In genomic region chr6:39453956-39454524, GRCh38 we compare ENCODE assay signal across 20 cellular contexts.
DNase-seq lines count a peak whose midpoint lies in the region; ATAC-seq and TF ChIP-seq lines count a peak whose summit lies in the region.
"Had no signal": no experiment of that assay in that cellular context is flagged by ENCODE, and none has a peak within 500 bp of the region (broad histone marks: within the 10 kb centered on the region; RNA-seq: fewer than 3 reads in every experiment).

No MANE protein-coding gene starts in this region.

- H3K9me2 ChIP-seq in Karpas-422 (replicated peaks; ENCODE audit: insufficient read depth, low read length) = 0 out of 2 replicates have a peak, but pooled peaks cover 3% of the 10 kb centered on the region

- POLR2A ChIA-PET in HEK293 (lab: Yijun Ruan, JAX) = no interaction called here

- H3K9me3 Mint-ChIP-seq in progenitor cell of endocrine pancreas (ENCODE audit: low read depth) = peaks cover 13% of the 10 kb centered on the region
- peaks cover 11% of the 10 kb centered on the region for H3K9me3 Mint-ChIP-seq in stimulated activated memory B cell treated with anti-CD40 and anti-IgM and Interleukin-4, amounts not matched to agents 10 μg/mL and 1 μg/mL and 100 μg/mL, for 72 hours

- H3K4me1 ChIP-seq in HEK293 (ENCODE audit: control insufficient read depth, insufficient read depth, low read length) (no peaks in the 10 kb centered on the region), mammary epithelial cell (ENCODE audit: insufficient read depth, low read length) (peaks cover 21% of the 10 kb centered on the region), iPS-18a (ENCODE audit: control insufficient read depth, low read depth, low read length) (no peaks in the 10 kb centered on the region), Karpas-422 (ENCODE audit: low read length) (no peaks in the 10 kb centered on the region)
- H3K4me1 ChIP-seq: BE2C had no signal

- peak overlapping the region; percentile 60 for H3K4me3 Mint-ChIP-seq in progenitor cell of endocrine pancreas (ENCODE audit: low read depth)
- H3K4me3 Mint-ChIP-seq in stimulated activated memory B cell treated with anti-CD40 and anti-IgM and Interleukin-4, amounts not matched to agents 10 μg/mL and 1 μg/mL and 100 μg/mL, for 72 hours = no peak overlapping the region

- CTCF ChIA-PET in HEK293 (lab: Yijun Ruan, JAX) = interaction anchor here (0.5 to 0.6 kb wide), 3 partner anchors 12 to 1643 kb away, joined by 3 to 4 read pairs (median 3); no protein-coding TSS in a partner anchor
- CTCF ChIA-PET in mammary epithelial cell (lab: Charles Lee; ENCODE audit: low non-redundant PET) = interaction anchor here (0.6 kb wide), 1 partner anchor 174 kb away, joined by 3 read pairs; no protein-coding TSS in a partner anchor

- peak; percentile 33 for DNase-seq in mammary epithelial cell
- no peak for DNase-seq in progenitor cell of endocrine pancreas (ENCODE audit: low spot score, unreplicated experiment)
- no peak for DNase-seq in H7
- DNase-seq in Karpas-422 = no peak
- DNase-seq: BE2C; DMS53; GF-D8; H9; KBM-7; NCI-H1105; NCI-H146; NCI-H2029; NCI-H345; NCI-H524; NCI-H774; NK-92 treated with Interleukin-12 subunit alpha and Interleukin-12 subunit beta, amount 100 ng/mL, for 24 hours had no signal

- H3K79me2 ChIP-seq in mammary epithelial cell (ENCODE audit: insufficient read depth, low read length) = no peaks in the 10 kb centered on the region
- H3K79me2 ChIP-seq in Karpas-422 (ENCODE audit: low read length) = no peaks in the 10 kb centered on the region

- H3K27me3 ChIP-seq in mammary epithelial cell (ENCODE audit: insufficient read depth, low read length) = no peaks in the 10 kb centered on the region
- H3K27me3 ChIP-seq in iPS-18a (ENCODE audit: control insufficient read depth, insufficient read depth, low read length) = no peaks in the 10 kb centered on the region
- no peaks in the 10 kb centered on the region for H3K27me3 ChIP-seq in H7 (ENCODE audit: control insufficient read depth, insufficient read depth, low read length)
- H3K27me3 ChIP-seq in Karpas-422 (ENCODE audit: low read length) = no peaks in the 10 kb centered on the region
- H3K27me3 ChIP-seq: BE2C had no signal

- no TSS peak for BruUV-seq in mammary epithelial cell (replicated peaks; lab: Mats Ljungman, UMichigan)

- H3K27me3 Mint-ChIP-seq in progenitor cell of endocrine pancreas = peaks cover 9% of the 10 kb centered on the region
- peaks cover 21% of the 10 kb centered on the region for H3K27me3 Mint-ChIP-seq in stimulated activated memory B cell treated with anti-CD40 and anti-IgM and Interleukin-4, amounts not matched to agents 10 μg/mL and 1 μg/mL and 100 μg/mL, for 72 hours

- dilution Hi-C loops in mammary epithelial cell (cut with HindIII; ENCODE audit: low sequenced_read_pairs) = no loop called here

- H3K4me2 ChIP-seq in mammary epithelial cell (ENCODE audit: insufficient read depth, low read depth, low read length) (no peak overlapping the region), Karpas-422 (ENCODE audit: low read depth, low read length, poor library complexity, severe bottlenecking) (no peak overlapping the region)

- TF ChIP-seq CTCF in HEK293 (tag by site-specific recombination; IDR thresholded peaks at IDR 0.05) (no peak), mammary epithelial cell (conservative IDR thresholded peaks at IDR 0.05 in 1 of 2, IDR thresholded peaks at IDR 0.05 in 1 of 2; ENCODE audit: extremely low read depth in 1 of 2, insufficient read depth in 1 of 2, low read depth in 1 of 2, low read length in 2 of 2) (no peak), progenitor cell of endocrine pancreas (IDR thresholded peaks at IDR 0.05; ENCODE audit: unreplicated experiment) (no peak)

- H3K9me3 ChIP-seq in HEK293 (ENCODE audit: control insufficient read depth, insufficient read depth, low read depth, low read length) (no peaks in the 10 kb centered on the region), mammary epithelial cell (replicated peaks; ENCODE audit: insufficient read depth, low read length) (peaks cover 3% of the 10 kb centered on the region), iPS-18a (ENCODE audit: control insufficient read depth, low read depth, low read length) (no peaks in the 10 kb centered on the region), Karpas-422 (ENCODE audit: low read length) (no peaks in the 10 kb centered on the region)
- H3K9me3 ChIP-seq: BE2C had no signal

- H3K4me3 ChIP-seq in HEK293 (ENCODE audit: low read depth, low read length) (no peak overlapping the region), mammary epithelial cell (replicated peaks in 1 of 3; ENCODE audit: insufficient read depth in 1 of 3, low read depth in 2 of 3, low read length in 3 of 3) (no peak overlapping the region), iPS-18a (ENCODE audit: low read length) (peak overlapping the region; percentile 17), H7 (ENCODE audit: insufficient read depth, low read depth, low read length) (no peak overlapping the region), Karpas-422 (ENCODE audit: low read length) (no peak overlapping the region)

- no peak overlapping the region for H3K27ac Mint-ChIP-seq in progenitor cell of endocrine pancreas
- H3K27ac Mint-ChIP-seq in stimulated activated memory B cell treated with anti-CD40 and anti-IgM and Interleukin-4, amounts not matched to agents 10 μg/mL and 1 μg/mL and 100 μg/mL, for 72 hours = no peak overlapping the region
- H3K27ac Mint-ChIP-seq: H9 had no signal

- intact Hi-C loops in mammary epithelial cell (cut with micrococcal nuclease) = no loop called here

- in situ Hi-C loops in mammary epithelial cell (cut with MboI; ENCODE audit: low sequenced_read_pairs in 2 of 2) = no loop called here

- H3K27ac ChIP-seq in HEK293 (ENCODE audit: extremely low read depth, low read depth, low read length) (no peak overlapping the region), mammary epithelial cell (ENCODE audit: insufficient read depth, low read depth, low read length) (no peak overlapping the region), iPS-18a (ENCODE audit: low read length) (no peak overlapping the region), Karpas-422 (ENCODE audit: low read length) (no peak overlapping the region)

- H3K4me1 Mint-ChIP-seq in progenitor cell of endocrine pancreas (ENCODE audit: low read depth) = no peaks in the 10 kb centered on the region
- no peaks in the 10 kb centered on the region for H3K4me1 Mint-ChIP-seq in stimulated activated memory B cell treated with anti-CD40 and anti-IgM and Interleukin-4, amounts not matched to agents 10 μg/mL and 1 μg/mL and 100 μg/mL, for 72 hours

- H3K36me3 ChIP-seq in HEK293 (ENCODE audit: control insufficient read depth in 2 of 2, insufficient read depth in 1 of 2, low read length in 2 of 2) (no peaks in the 10 kb centered on the region), mammary epithelial cell (ENCODE audit: insufficient read depth, low read length) (no peaks in the 10 kb centered on the region), iPS-18a (ENCODE audit: control insufficient read depth, low read depth, low read length) (no peaks in the 10 kb centered on the region), H7 (replicated peaks; ENCODE audit: control insufficient read depth, insufficient read depth, low read length) (no peaks in the 10 kb centered on the region), Karpas-422 (ENCODE audit: insufficient read depth, low read length) (no peaks in the 10 kb centered on the region)
- H3K36me3 ChIP-seq: BE2C had no signal

- no peak overlapping the region for H2AFZ ChIP-seq in mammary epithelial cell (ENCODE audit: low read depth, low read length)
- no peak overlapping the region for H2AFZ ChIP-seq in Karpas-422 (ENCODE audit: low read length)

- H4K20me1 ChIP-seq in mammary epithelial cell (ENCODE audit: insufficient read depth, low read length) (no peaks in the 10 kb centered on the region), Karpas-422 (ENCODE audit: insufficient read depth, low read depth, low read length) (no peaks in the 10 kb centered on the region)

- H3K9ac ChIP-seq in mammary epithelial cell (ENCODE audit: insufficient read depth, low read length) (no peak overlapping the region), iPS-18a (ENCODE audit: low read length) (no peak overlapping the region), Karpas-422 (ENCODE audit: low read length) (no peak overlapping the region)

- WGBS in mammary epithelial cell (ENCODE audit: low coverage, missing lambda C conversion rate) = 100% methylated on average over 1 of the region's 2 CpGs

- ATAC-seq in stimulated activated memory B cell treated with anti-CD40 and anti-IgM and Interleukin-4, amounts not matched to agents 10 μg/mL and 1 μg/mL and 100 μg/mL, for 72 hours = no peak
- ATAC-seq: Panc1 had no signal

- no peaks in the 10 kb centered on the region for H3K36me3 Mint-ChIP-seq in progenitor cell of endocrine pancreas (ENCODE audit: insufficient read depth)
- no peaks in the 10 kb centered on the region for H3K36me3 Mint-ChIP-seq in stimulated activated memory B cell treated with anti-CD40 and anti-IgM and Interleukin-4, amounts not matched to agents 10 μg/mL and 1 μg/mL and 100 μg/mL, for 72 hours

TF ChIP-seq in HEK293, 187 proteins besides CTCF, POLR2A, EP300 and RAD21:
- TF ChIP-seq SETDB1 (IDR thresholded peaks at IDR 0.05; ENCODE audit: insufficient read length, low read length) (peak; percentile 64), ZNF133 (tag by site-specific recombination; IDR thresholded peaks at IDR 0.05) (peak; percentile 94), ZNF791 (tag by site-specific recombination; IDR thresholded peaks at IDR 0.05) (no peak)
